1 cellular context compared by ENCODE assay signal in genomic region chr7:21355406-21355874, GRCh38.
TF ChIP-seq lines count a peak whose summit lies in the region.

No MANE protein-coding gene starts in this region.

TF ChIP-seq in GM12878, 131 proteins besides CTCF, POLR2A, EP300 and RAD21 (continued from another document and continues in another):
- TF ChIP-seq, protein P1, sequence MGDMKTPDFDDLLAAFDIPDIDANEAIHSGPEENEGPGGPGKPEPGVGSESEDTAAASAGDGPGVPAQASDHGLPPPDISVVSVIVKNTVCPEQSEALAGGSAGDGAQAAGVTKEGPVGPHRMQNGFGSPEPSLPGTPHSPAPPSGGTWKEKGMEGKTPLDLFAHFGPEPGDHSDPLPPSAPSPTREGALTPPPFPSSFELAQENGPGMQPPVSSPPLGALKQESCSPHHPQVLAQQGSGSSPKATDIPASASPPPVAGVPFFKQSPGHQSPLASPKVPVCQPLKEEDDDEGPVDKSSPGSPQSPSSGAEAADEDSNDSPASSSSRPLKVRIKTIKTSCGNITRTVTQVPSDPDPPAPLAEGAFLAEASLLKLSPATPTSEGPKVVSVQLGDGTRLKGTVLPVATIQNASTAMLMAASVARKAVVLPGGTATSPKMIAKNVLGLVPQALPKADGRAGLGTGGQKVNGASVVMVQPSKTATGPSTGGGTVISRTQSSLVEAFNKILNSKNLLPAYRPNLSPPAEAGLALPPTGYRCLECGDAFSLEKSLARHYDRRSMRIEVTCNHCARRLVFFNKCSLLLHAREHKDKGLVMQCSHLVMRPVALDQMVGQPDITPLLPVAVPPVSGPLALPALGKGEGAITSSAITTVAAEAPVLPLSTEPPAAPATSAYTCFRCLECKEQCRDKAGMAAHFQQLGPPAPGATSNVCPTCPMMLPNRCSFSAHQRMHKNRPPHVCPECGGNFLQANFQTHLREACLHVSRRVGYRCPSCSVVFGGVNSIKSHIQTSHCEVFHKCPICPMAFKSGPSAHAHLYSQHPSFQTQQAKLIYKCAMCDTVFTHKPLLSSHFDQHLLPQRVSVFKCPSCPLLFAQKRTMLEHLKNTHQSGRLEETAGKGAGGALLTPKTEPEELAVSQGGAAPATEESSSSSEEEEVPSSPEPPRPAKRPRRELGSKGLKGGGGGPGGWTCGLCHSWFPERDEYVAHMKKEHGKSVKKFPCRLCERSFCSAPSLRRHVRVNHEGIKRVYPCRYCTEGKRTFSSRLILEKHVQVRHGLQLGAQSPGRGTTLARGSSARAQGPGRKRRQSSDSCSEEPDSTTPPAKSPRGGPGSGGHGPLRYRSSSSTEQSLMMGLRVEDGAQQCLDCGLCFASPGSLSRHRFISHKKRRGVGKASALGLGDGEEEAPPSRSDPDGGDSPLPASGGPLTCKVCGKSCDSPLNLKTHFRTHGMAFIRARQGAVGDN (IDR thresholded peaks at IDR 0.05) = 0 out of 2 replicates have a peak, but pooled peaks have one; percentile 2
- TF ChIP-seq MAX (IDR thresholded peaks at IDR 0.05; ENCODE audit: low read depth, low read length) (no peak), E4F1 (IDR thresholded peaks at IDR 0.05; ENCODE audit: borderline replicate concordance, partially characterized antibody) (no peak), RBBP5 (conservative IDR thresholded peaks at IDR 0.05) (no peak), MYC (IDR thresholded peaks at IDR 0.05; ENCODE audit: insufficient read depth, insufficient read length, insufficient replicate concordance, low read length, severe bottlenecking) (no peak), TBL1XR1 (IDR thresholded peaks at IDR 0.05; ENCODE audit: low read depth, low read length) (peak; percentile 92), USF1 (IDR thresholded peaks at IDR 0.05; ENCODE audit: borderline replicate concordance, extremely low read length, insufficient read depth, low read depth, low read length) (no peak), CBX3 (IDR thresholded peaks at IDR 0.05; ENCODE audit: borderline replicate concordance, low read depth) (no peak), IKZF1 (conservative IDR thresholded peaks at IDR 0.05) (peak; percentile 95), YBX1 (IDR thresholded peaks at IDR 0.05) (no peak), ZNF384 (IDR thresholded peaks at IDR 0.05; ENCODE audit: borderline replicate concordance, low read depth, low read length) (peak; percentile 52; the same call in 1 of the 2 replicates), GATAD2B (conservative IDR thresholded peaks at IDR 0.05; ENCODE audit: low read depth) (peak; percentile 48; the same call in 1 of the 2 replicates), SREBF2 (IDR thresholded peaks at IDR 0.05; ENCODE audit: low read length) (no peak), ATF7 (IDR thresholded peaks at IDR 0.05; ENCODE audit: low read depth) (peak; percentile 97), ZNF622 (IDR thresholded peaks at IDR 0.05) (no peak), ZSCAN29 (IDR thresholded peaks at IDR 0.05) (no peak), MXI1 (IDR thresholded peaks at IDR 0.05; ENCODE audit: low read depth, low read length) (no peak), MEF2B (IDR thresholded peaks at IDR 0.05; ENCODE audit: partially characterized antibody, poor library complexity, severe bottlenecking) (peak; percentile 90), RB1 (IDR thresholded peaks at IDR 0.05; ENCODE audit: borderline replicate concordance) (no peak), ZNF274 (IDR thresholded peaks at IDR 0.05; ENCODE audit: insufficient read depth, insufficient read length) (no peak), NKRF (conservative IDR thresholded peaks at IDR 0.05) (no peak; the same call in 1 of the 2 replicates), NFIC (IDR thresholded peaks at IDR 0.05; ENCODE audit: low read depth, low read length) (peak; percentile 94), KAT2A (conservative IDR thresholded peaks at IDR 0.05; ENCODE audit: control insufficient read depth, low read depth, low read length) (no peak), BCL11A (IDR thresholded peaks at IDR 0.05; ENCODE audit: low read depth, low read length) (peak; percentile 91), ASH2L (IDR thresholded peaks at IDR 0.05; ENCODE audit: borderline replicate concordance, low read depth) (no peak), CHD4 (IDR thresholded peaks at IDR 0.05) (no peak), HCFC1 (IDR thresholded peaks at IDR 0.05; ENCODE audit: low read length) (no peak), PAX5 (IDR thresholded peaks at IDR 0.05; ENCODE audit: borderline replicate concordance, low read depth, low read length) (peak; percentile 89; the same call in 1 of the 2 replicates), SIX5 (IDR thresholded peaks at IDR 0.05; ENCODE audit: low read depth, low read length, severe bottlenecking) (no peak), RUNX3 (IDR thresholded peaks at IDR 0.05; ENCODE audit: low read length) (peak; percentile 98), SREBF1 (IDR thresholded peaks at IDR 0.05; ENCODE audit: low read length) (no peak), EED (IDR thresholded peaks at IDR 0.05; ENCODE audit: low read depth) (peak; percentile 84), CEBPB (IDR thresholded peaks at IDR 0.05; ENCODE audit: borderline replicate concordance in 1 of 2, low read depth in 2 of 2, low read length in 2 of 2) (no peak), CHD2 (IDR thresholded peaks at IDR 0.05; ENCODE audit: borderline replicate concordance, low read depth, low read length) (peak; percentile 70; the same call in 1 of the 2 replicates), SRF (IDR thresholded peaks at IDR 0.05; ENCODE audit: low read depth in 2 of 2, low read length in 2 of 2) (peak in 1 of 2 experiments; percentile 83; a peak in 2 of 4 replicates), NBN (IDR thresholded peaks at IDR 0.05) (peak; percentile 98), ETV6 (conservative IDR thresholded peaks at IDR 0.05 in 1 of 2, IDR thresholded peaks at IDR 0.05 in 1 of 2; ENCODE audit: borderline replicate concordance in 1 of 2, low read depth in 1 of 2) (peak in 1 of 2 experiments; percentile 90; a peak in 2 of 4 replicates), SUPT20H (IDR thresholded peaks at IDR 0.05; ENCODE audit: borderline replicate concordance, control insufficient read depth, low read depth, low read length) (no peak)
- TF ChIP-seq, protein P2, sequence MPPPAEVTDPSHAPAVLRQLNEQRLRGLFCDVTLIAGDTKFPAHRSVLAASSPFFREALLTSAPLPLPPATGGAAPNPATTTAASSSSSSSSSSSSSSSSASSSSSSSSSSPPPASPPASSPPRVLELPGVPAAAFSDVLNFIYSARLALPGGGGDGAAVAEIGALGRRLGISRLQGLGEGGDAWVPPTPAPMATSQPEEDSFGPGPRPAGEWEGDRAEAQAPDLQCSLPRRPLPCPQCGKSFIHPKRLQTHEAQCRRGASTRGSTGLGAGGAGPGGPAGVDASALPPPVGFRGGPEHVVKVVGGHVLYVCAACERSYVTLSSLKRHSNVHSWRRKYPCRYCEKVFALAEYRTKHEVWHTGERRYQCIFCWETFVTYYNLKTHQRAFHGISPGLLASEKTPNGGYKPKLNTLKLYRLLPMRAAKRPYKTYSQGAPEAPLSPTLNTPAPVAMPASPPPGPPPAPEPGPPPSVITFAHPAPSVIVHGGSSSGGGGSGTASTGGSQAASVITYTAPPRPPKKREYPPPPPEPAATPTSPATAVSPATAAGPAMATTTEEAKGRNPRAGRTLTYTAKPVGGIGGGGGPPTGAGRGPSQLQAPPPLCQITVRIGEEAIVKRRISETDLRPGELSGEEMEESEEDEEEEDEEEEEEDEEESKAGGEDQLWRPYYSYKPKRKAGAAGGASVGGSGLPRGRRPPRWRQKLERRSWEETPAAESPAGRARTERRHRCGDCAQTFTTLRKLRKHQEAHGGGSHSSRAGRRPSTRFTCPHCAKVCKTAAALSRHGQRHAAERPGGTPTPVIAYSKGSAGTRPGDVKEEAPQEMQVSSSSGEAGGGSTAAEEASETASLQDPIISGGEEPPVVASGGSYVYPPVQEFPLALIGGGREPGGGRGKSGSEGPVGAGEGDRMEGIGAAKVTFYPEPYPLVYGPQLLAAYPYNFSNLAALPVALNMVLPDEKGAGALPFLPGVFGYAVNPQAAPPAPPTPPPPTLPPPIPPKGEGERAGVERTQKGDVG (CRISPR knock-in tag; IDR thresholded peaks at IDR 0.05) = no peak
- TF ChIP-seq, protein P3, sequence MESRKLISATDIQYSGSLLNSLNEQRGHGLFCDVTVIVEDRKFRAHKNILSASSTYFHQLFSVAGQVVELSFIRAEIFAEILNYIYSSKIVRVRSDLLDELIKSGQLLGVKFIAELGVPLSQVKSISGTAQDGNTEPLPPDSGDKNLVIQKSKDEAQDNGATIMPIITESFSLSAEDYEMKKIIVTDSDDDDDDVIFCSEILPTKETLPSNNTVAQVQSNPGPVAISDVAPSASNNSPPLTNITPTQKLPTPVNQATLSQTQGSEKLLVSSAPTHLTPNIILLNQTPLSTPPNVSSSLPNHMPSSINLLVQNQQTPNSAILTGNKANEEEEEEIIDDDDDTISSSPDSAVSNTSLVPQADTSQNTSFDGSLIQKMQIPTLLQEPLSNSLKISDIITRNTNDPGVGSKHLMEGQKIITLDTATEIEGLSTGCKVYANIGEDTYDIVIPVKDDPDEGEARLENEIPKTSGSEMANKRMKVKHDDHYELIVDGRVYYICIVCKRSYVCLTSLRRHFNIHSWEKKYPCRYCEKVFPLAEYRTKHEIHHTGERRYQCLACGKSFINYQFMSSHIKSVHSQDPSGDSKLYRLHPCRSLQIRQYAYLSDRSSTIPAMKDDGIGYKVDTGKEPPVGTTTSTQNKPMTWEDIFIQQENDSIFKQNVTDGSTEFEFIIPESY (IDR thresholded peaks at IDR 0.05) = peak; percentile 54; the same call in 1 of the 2 replicates
- TF ChIP-seq, protein P4, sequence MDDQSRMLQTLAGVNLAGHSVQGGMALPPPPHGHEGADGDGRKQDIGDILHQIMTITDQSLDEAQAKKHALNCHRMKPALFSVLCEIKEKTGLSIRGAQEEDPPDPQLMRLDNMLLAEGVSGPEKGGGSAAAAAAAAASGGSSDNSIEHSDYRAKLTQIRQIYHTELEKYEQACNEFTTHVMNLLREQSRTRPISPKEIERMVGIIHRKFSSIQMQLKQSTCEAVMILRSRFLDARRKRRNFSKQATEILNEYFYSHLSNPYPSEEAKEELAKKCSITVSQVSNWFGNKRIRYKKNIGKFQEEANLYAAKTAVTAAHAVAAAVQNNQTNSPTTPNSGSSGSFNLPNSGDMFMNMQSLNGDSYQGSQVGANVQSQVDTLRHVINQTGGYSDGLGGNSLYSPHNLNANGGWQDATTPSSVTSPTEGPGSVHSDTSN (IDR thresholded peaks at IDR 0.05; ENCODE audit: insufficient replicate concordance, low read depth, low read length) = no peak
- TF ChIP-seq, protein P5, sequence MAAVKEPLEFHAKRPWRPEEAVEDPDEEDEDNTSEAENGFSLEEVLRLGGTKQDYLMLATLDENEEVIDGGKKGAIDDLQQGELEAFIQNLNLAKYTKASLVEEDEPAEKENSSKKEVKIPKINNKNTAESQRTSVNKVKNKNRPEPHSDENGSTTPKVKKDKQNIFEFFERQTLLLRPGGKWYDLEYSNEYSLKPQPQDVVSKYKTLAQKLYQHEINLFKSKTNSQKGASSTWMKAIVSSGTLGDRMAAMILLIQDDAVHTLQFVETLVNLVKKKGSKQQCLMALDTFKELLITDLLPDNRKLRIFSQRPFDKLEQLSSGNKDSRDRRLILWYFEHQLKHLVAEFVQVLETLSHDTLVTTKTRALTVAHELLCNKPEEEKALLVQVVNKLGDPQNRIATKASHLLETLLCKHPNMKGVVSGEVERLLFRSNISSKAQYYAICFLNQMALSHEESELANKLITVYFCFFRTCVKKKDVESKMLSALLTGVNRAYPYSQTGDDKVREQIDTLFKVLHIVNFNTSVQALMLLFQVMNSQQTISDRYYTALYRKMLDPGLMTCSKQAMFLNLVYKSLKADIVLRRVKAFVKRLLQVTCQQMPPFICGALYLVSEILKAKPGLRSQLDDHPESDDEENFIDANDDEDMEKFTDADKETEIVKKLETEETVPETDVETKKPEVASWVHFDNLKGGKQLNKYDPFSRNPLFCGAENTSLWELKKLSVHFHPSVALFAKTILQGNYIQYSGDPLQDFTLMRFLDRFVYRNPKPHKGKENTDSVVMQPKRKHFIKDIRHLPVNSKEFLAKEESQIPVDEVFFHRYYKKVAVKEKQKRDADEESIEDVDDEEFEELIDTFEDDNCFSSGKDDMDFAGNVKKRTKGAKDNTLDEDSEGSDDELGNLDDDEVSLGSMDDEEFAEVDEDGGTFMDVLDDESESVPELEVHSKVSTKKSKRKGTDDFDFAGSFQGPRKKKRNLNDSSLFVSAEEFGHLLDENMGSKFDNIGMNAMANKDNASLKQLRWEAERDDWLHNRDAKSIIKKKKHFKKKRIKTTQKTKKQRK (IDR thresholded peaks at IDR 0.05; ENCODE audit: low read depth, low read length) = no peak
